In genomic region chr9:122159026-122159924, GRCh38 we compare ENCODE assay signal across 8 cellular contexts. TPM values are rescaled to one million over a fixed set of nuclear protein-coding genes. Genes with fewer than 3 reads are reported as not detected.
A peak's percentile ranks its signal among the peaks of the same experiment; 100 is the strongest.
DNase-seq lines count a peak whose midpoint lies in the region; ATAC-seq and TF ChIP-seq lines count a peak whose summit lies in the region.

TSS of gene MORN5 (plus strand) at chr9:122159908. CDS start at chr9:122159973, 65 bp downstream.
TSS of gene NDUFA8 (minus strand) at chr9:122159779. CDS start at chr9:122159677, 102 bp downstream.

- POLR2A ChIA-PET in activated naive CD8-positive, alpha-beta T cell treated with anti-CD3 and anti-CD28 coated beads, Interleukin-2, amount 10 ng/mL, durations not matched to agents 7 days and 5 days (lab: Charles Lee): interaction anchor here (0.9 to 1.4 kb wide), 3 partner anchors 11 to 105 kb away, joined by 3 to 6 read pairs (median 4); partner anchors contain the start of genes MRRF and RBM18

- H3K9me3 ChIP-seq in thymus (ENCODE audit: control insufficient read depth): no peaks in the 10 kb centered on the region

- WGBS in thymus: 3% methylated on average over 56 of the region's 56 CpGs

- H3K4me3 ChIP-seq in GM12865 (ENCODE audit: low read depth, low read length) (peak within 1 kb of the TSS; percentile 92), thymus (ENCODE audit: low read length) (peak within 1 kb of the TSS; percentile 76)

- peak within 1 kb of the TSS; percentile 72 for H3K27ac ChIP-seq in thymus (ENCODE audit: low read depth)

- H3K27me3 ChIP-seq in thymus (ENCODE audit: control insufficient read depth, insufficient read depth): no peaks in the 10 kb centered on the region

- peaks cover 3% of the 10 kb centered on the region for H3K4me1 ChIP-seq in thymus (ENCODE audit: control insufficient read depth, insufficient read depth, low read length)

- H3K4me3 Mint-ChIP-seq in activated naive CD8-positive, alpha-beta T cell treated with anti-CD3 and anti-CD28 coated beads, Interleukin-2, amount 10 ng/mL, durations not matched to agents 7 days and 5 days: peak within 1 kb of the TSS; percentile 95
- H3K4me3 Mint-ChIP-seq in osteocyte (ENCODE audit: unreplicated experiment): peak within 1 kb of the TSS; percentile 96

- DNase-seq in GM12865 (ENCODE audit: low read depth) (peak; percentile 97), NCI-H1105 treated with DMSO at 0.1 percent for 48 hours (lab: John Stamatoyannopoulos, UW) (peak; percentile 95), SKM-1 treated with dmso at 0.1 percent for 144 hours (lab: John Stamatoyannopoulos, UW; ENCODE audit: unreplicated experiment) (peak; percentile 95), Right ventricle myocardium inferior (ENCODE audit: missing footprints) (peak; percentile 98), osteocyte (ENCODE audit: extremely low spot score, unreplicated experiment) (peak; percentile 99)
- peak; percentile 97 for DNase-seq in activated naive CD8-positive, alpha-beta T cell treated with anti-CD3 and anti-CD28 coated beads, Interleukin-2, amount 10 ng/mL, durations not matched to agents 7 days and 5 days

- ATAC-seq in HG02678 (IDR thresholded peaks at IDR 0.05; ENCODE audit: unreplicated experiment) (peak; percentile 96), Right ventricle myocardium inferior (peak; percentile 98)
- ATAC-seq in activated naive CD8-positive, alpha-beta T cell treated with anti-CD3 and anti-CD28 coated beads, Interleukin-2, amount 10 ng/mL, durations not matched to agents 7 days and 5 days (ENCODE audit: low read depth): peak; percentile 97

- no peaks in the 10 kb centered on the region for H3K36me3 ChIP-seq in thymus (ENCODE audit: control insufficient read depth, insufficient read depth)

- peak within 1 kb of the TSS; percentile 95 for H3K27ac Mint-ChIP-seq in activated naive CD8-positive, alpha-beta T cell treated with anti-CD3 and anti-CD28 coated beads, Interleukin-2, amount 10 ng/mL, durations not matched to agents 7 days and 5 days
- H3K27ac Mint-ChIP-seq in osteocyte (ENCODE audit: unreplicated experiment): peak within 1 kb of the TSS; percentile 89

- peaks cover 26% of the 10 kb centered on the region for H3K4me1 Mint-ChIP-seq in activated naive CD8-positive, alpha-beta T cell treated with anti-CD3 and anti-CD28 coated beads, Interleukin-2, amount 10 ng/mL, durations not matched to agents 7 days and 5 days
- H3K4me1 Mint-ChIP-seq in osteocyte (ENCODE audit: unreplicated experiment): peaks cover 27% of the 10 kb centered on the region

- peaks cover 16% of the 10 kb centered on the region for H3K27me3 Mint-ChIP-seq in activated naive CD8-positive, alpha-beta T cell treated with anti-CD3 and anti-CD28 coated beads, Interleukin-2, amount 10 ng/mL, durations not matched to agents 7 days and 5 days
- peaks cover 26% of the 10 kb centered on the region for H3K27me3 Mint-ChIP-seq in osteocyte (ENCODE audit: unreplicated experiment)

- intact Hi-C loops in Right ventricle myocardium inferior (cut with DNase I): loop anchor here (5.0 kb wide), 1 partner anchor 103 kb away; the partner anchor contains the start of genes MRRF and RBM18

- peaks cover 5% of the 10 kb centered on the region for H3K9me3 Mint-ChIP-seq in activated naive CD8-positive, alpha-beta T cell treated with anti-CD3 and anti-CD28 coated beads, Interleukin-2, amount 10 ng/mL, durations not matched to agents 7 days and 5 days
- H3K9me3 Mint-ChIP-seq in osteocyte (ENCODE audit: unreplicated experiment): peaks cover 9% of the 10 kb centered on the region

- TF ChIP-seq CTCF in GM12865 (IDR thresholded peaks at IDR 0.05; ENCODE audit: insufficient read depth, low read depth, low read length, missing control alignments) (no peak), osteocyte (IDR thresholded peaks at IDR 0.05) (peak; percentile 8)

- peaks cover 3% of the 10 kb centered on the region for H3K36me3 Mint-ChIP-seq in activated naive CD8-positive, alpha-beta T cell treated with anti-CD3 and anti-CD28 coated beads, Interleukin-2, amount 10 ng/mL, durations not matched to agents 7 days and 5 days
- H3K36me3 Mint-ChIP-seq in osteocyte (ENCODE audit: unreplicated experiment): no peaks in the 10 kb centered on the region

RNA-seq across cellular contexts. Expression of gene MORN5, which starts in this region (rescaled TPM):
- total RNA-seq in activated naive CD8-positive, alpha-beta T cell treated with anti-CD3 and anti-CD28 coated beads, Interleukin-2, amount 10 ng/mL, durations not matched to agents 7 days and 5 days: not detected
- total RNA-seq in Right ventricle myocardium inferior (not detected), osteocyte (not detected in 2 replicates)
- 0.21 TPM for polyA plus RNA-seq in thymus

RNA-seq across cellular contexts. Expression of gene NDUFA8, which starts in this region (rescaled TPM):
- total RNA-seq in activated naive CD8-positive, alpha-beta T cell treated with anti-CD3 and anti-CD28 coated beads, Interleukin-2, amount 10 ng/mL, durations not matched to agents 7 days and 5 days: 10 to 100 TPM; 32.5 to 36.7 TPM
- total RNA-seq in Right ventricle myocardium inferior (297 TPM), osteocyte (48.5 and 50.9 TPM in 2 replicates)
- 55.9 TPM for polyA plus RNA-seq in thymus

Comparison
In these comparisons a context has a peak if more than half of its experiments do, and no peak if none do; other contexts are left out.
1. Peak in every context shown above with its lines: DNase-seq, ATAC-seq, H3K4me3 ChIP-seq and H3K27ac ChIP-seq.